ENCODE assay signal across 14 cellular contexts in the genomic region with DNA sequence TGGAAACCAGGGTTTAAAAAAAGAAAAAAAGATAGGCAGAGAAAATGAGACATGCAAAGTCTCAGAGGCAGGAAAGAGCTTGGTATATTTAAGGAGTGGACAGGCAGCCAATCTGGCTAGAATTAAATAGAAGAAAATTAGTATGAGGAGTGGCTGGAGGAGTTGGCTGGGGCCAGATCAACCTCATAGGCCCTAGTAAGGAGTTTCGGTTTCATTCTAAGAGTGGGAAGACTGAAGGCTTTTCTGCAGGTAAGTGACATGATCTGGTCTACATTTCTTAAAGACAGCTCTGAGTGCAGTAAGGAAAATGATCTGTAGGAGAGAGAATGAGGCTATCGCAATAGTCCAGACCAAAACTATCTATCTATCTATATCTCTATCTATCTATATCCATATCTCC. TPM values are rescaled to one million over a fixed set of nuclear protein-coding genes. Genes with fewer than 3 reads are reported as not detected.
DNase-seq lines count a peak whose midpoint lies in the region; ATAC-seq and TF ChIP-seq lines count a peak whose summit lies in the region.
"Had no signal": no experiment of that assay in that cellular context is flagged by ENCODE, and none has a peak within 500 bp of the region (broad histone marks: within the 10 kb centered on the region; RNA-seq: fewer than 3 reads in every experiment).

No MANE protein-coding gene starts in this region.

- no peaks in the 10 kb centered on the region for H3K27me3 Mint-ChIP-seq in T-helper 1 cell treated with Interleukin-12 subunit alpha and Interleukin-12 subunit beta and Interleukin-4 antibody, amounts not matched to agents 30 μg/mL and 1 μg/mL, for 36 hours (ENCODE audit: low read depth)
- H3K27me3 Mint-ChIP-seq in natural killer cell (ENCODE audit: low read depth in 2 of 2), result no peaks in the 10 kb centered on the region
- H3K27me3 Mint-ChIP-seq in nephron progenitor cell (ENCODE audit: low read depth, poor library complexity), result peaks cover 8% of the 10 kb centered on the region
- H3K27me3 Mint-ChIP-seq: activated T-cell treated with anti-CD3 and anti-CD28 coated beads, Interleukin-2, amount 50 U/mL, for 24 hours had no signal

- no peaks in the 10 kb centered on the region for H3K9me3 Mint-ChIP-seq in T-helper 1 cell treated with Interleukin-12 subunit alpha and Interleukin-12 subunit beta and Interleukin-4 antibody, amounts not matched to agents 30 μg/mL and 1 μg/mL, for 36 hours
- H3K9me3 Mint-ChIP-seq in natural killer cell (no peaks in the 10 kb centered on the region), nephron progenitor cell (no peaks in the 10 kb centered on the region)
- H3K9me3 Mint-ChIP-seq: activated T-cell treated with anti-CD3 and anti-CD28 coated beads, Interleukin-2, amount 50 U/mL, for 24 hours had no signal

- no peak overlapping the region for H3K4me3 Mint-ChIP-seq in T-helper 1 cell treated with Interleukin-12 subunit alpha and Interleukin-12 subunit beta and Interleukin-4 antibody, amounts not matched to agents 30 μg/mL and 1 μg/mL, for 36 hours
- H3K4me3 Mint-ChIP-seq in natural killer cell (peak overlapping the region; percentile 88), nephron progenitor cell (no peak overlapping the region)
- H3K4me3 Mint-ChIP-seq: activated T-cell treated with anti-CD3 and anti-CD28 coated beads, Interleukin-2, amount 50 U/mL, for 24 hours had no signal

- peak; percentile 57 for ATAC-seq in GM21576 (IDR thresholded peaks at IDR 0.05; ENCODE audit: unreplicated experiment)
- peak; percentile 67 for ATAC-seq in HG03442 (IDR thresholded peaks at IDR 0.05; ENCODE audit: unreplicated experiment)
- ATAC-seq in natural killer cell, result no peak
- ATAC-seq: HepG2 had no signal

- no peak for DNase-seq in T-helper 1 cell
- no peak for DNase-seq in natural killer cell
- no peak for DNase-seq in nephron progenitor cell
- DNase-seq in COLO668 (lab: John Stamatoyannopoulos, UW; ENCODE audit: unreplicated experiment), result no peak
- DNase-seq in ureter (ENCODE audit: low spot score), result no peak
- DNase-seq: activated CD4-positive, CD25-positive, alpha-beta regulatory T cell treated with anti-CD3 and anti-CD28 coated beads, Interleukin-2, amount 50 U/mL, for 72 hours; activated T-cell treated with anti-CD3 and anti-CD28 coated beads, Interleukin-2, amount 50 U/mL, for 24 hours; amniotic stem cell; kidney glomerular epithelial cell; posterior cingulate gyrus had no signal

- peak overlapping the region; percentile 16 for H3K27ac Mint-ChIP-seq in T-helper 1 cell treated with Interleukin-12 subunit alpha and Interleukin-12 subunit beta and Interleukin-4 antibody, amounts not matched to agents 30 μg/mL and 1 μg/mL, for 36 hours
- H3K27ac Mint-ChIP-seq in natural killer cell (peak overlapping the region; percentile 94 to 97), nephron progenitor cell (no peak overlapping the region)
- H3K27ac Mint-ChIP-seq: activated T-cell treated with anti-CD3 and anti-CD28 coated beads, Interleukin-2, amount 50 U/mL, for 24 hours had no signal

- TF ChIP-seq CTCF in natural killer cell (IDR thresholded peaks at IDR 0.05) (no peak), nephron progenitor cell (IDR thresholded peaks at IDR 0.05) (no peak)

- H3K4me1 Mint-ChIP-seq in T-helper 1 cell treated with Interleukin-12 subunit alpha and Interleukin-12 subunit beta and Interleukin-4 antibody, amounts not matched to agents 30 μg/mL and 1 μg/mL, for 36 hours (ENCODE audit: low read depth), result peaks cover 32% of the 10 kb centered on the region
- H3K4me1 Mint-ChIP-seq in natural killer cell (peaks cover 97 to 100% of the 10 kb centered on the region in 2 donors), nephron progenitor cell (no peaks in the 10 kb centered on the region)

- H3K36me3 Mint-ChIP-seq in T-helper 1 cell treated with Interleukin-12 subunit alpha and Interleukin-12 subunit beta and Interleukin-4 antibody, amounts not matched to agents 30 μg/mL and 1 μg/mL, for 36 hours (ENCODE audit: low read depth), result no peaks in the 10 kb centered on the region
- H3K36me3 Mint-ChIP-seq in natural killer cell (no peaks in the 10 kb centered on the region), nephron progenitor cell (ENCODE audit: low read depth) (no peaks in the 10 kb centered on the region)

- intact Hi-C loops in natural killer cell (cut with micrococcal nuclease), result no loop called here

RNA-seq across cellular contexts. Expression of gene ADRB2, which starts 27.5 kb away (rescaled TPM):
- total RNA-seq in natural killer cell (10 to 100 TPM; 47.1 to 78.9 (median 60.7) TPM), ureter (5.7 TPM)
- total RNA-seq: HepG2 had no signal

Comparison
In these comparisons a context has a peak if more than half of its experiments do, and no peak if none do; other contexts are left out.
1. ATAC-seq: peak in GM21576 (single experiment) and HG03442 (single experiment); none in natural killer cell (0 of 3).